In the genomic region with DNA sequence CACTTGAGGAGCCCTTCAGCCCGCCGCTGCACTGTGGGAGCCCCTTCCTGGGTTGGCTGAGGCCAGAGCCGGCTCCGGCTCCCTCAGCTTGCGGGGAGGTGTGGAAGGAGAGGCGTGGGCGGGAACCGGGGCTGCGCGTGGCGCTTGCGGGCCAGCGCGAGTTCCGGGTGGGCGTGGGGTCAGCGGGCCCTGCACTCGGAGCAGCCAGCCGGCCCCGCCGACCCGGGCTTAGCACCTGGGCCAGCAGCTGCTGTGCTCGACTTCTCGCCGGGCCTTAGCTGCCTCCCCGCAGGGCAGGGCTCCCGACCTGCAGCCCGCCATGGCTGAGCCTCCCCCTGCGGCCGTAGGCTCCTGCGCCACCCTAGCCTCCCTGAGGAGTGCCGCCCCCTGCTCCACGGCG, we compare ENCODE assay signal across 24 cellular contexts. TPM values are rescaled to one million over a fixed set of nuclear protein-coding genes. Genes with fewer than 3 reads are reported as not detected.
"Had no signal": no experiment of that assay in that cellular context is flagged by ENCODE, and none has a peak within 500 bp of the region (broad histone marks: within the 10 kb centered on the region; RNA-seq: fewer than 3 reads in every experiment).

No MANE protein-coding gene starts in this region.

- DNase-seq: activated CD4-positive, alpha-beta T cell treated with anti-CD3 and anti-CD28 coated beads, Interleukin-2, amount 10 ng/mL, durations not matched to agents 7 days and 5 days; activated CD8-positive, alpha-beta T cell treated with anti-CD3 and anti-CD28 coated beads for 36 hours; activated naive CD4-positive, alpha-beta T cell treated with anti-CD3 and anti-CD28 coated beads for 36 hours; activated T-cell treated with anti-CD3 and anti-CD28 coated beads, Interleukin-2, amount 50 U/mL, for 4 hours; effector CD4-positive, alpha-beta T cell; foreskin melanocyte; glutamatergic neuron; immature natural killer cell; left ventricle myocardium superior; mesendoderm; naive B cell; nucleus accumbens; SK-N-SH; T-helper 2 cell had no signal

- H3K9ac ChIP-seq: parathyroid adenoma, SK-N-SH had no signal

- H3K27me3 ChIP-seq: hepatocyte, right lobe of liver, upper lobe of left lung had no signal

- H3K4me3 ChIP-seq: hepatocyte, mucosa of descending colon, right lobe of liver, skin epidermis, thoracic aorta, upper lobe of left lung had no signal

- H3K4me1 ChIP-seq: parathyroid adenoma, right lobe of liver had no signal

- ATAC-seq: activated CD4-positive, CD25-positive, alpha-beta regulatory T cell treated with anti-CD3 and anti-CD28 coated beads, Interleukin-2, amount 50 U/mL, for 24 hours; activated CD8-positive, alpha-beta T cell treated with anti-CD3 and anti-CD28 coated beads for 36 hours; activated T-cell treated with anti-CD3 and anti-CD28 coated beads, Interleukin-2, amount 50 U/mL, for 4 hours; left ventricle myocardium superior; right lobe of liver; stimulated activated memory B cell treated with anti-CD40 and anti-IgM and Interleukin-4, amounts not matched to agents 10 μg/mL and 1 μg/mL and 100 μg/mL, for 72 hours had no signal

- H3K27ac ChIP-seq: parathyroid adenoma, right lobe of liver, thoracic aorta, VCaP had no signal

- H3K36me3 ChIP-seq: right lobe of liver, thoracic aorta, upper lobe of left lung had no signal

- H3K9me3 ChIP-seq: mucosa of descending colon, right lobe of liver, SK-N-SH, thoracic aorta, upper lobe of left lung had no signal

RNA-seq across cellular contexts. Expression of gene SHB, which starts 6.2 kb away (rescaled TPM):
- total RNA-seq: activated CD4-positive, alpha-beta T cell treated with anti-CD3 and anti-CD28 coated beads, Interleukin-2, amount 10 ng/mL, durations not matched to agents 7 days and 5 days had no signal
